ENCODE assay signal across 22 cellular contexts in the genomic region with DNA sequence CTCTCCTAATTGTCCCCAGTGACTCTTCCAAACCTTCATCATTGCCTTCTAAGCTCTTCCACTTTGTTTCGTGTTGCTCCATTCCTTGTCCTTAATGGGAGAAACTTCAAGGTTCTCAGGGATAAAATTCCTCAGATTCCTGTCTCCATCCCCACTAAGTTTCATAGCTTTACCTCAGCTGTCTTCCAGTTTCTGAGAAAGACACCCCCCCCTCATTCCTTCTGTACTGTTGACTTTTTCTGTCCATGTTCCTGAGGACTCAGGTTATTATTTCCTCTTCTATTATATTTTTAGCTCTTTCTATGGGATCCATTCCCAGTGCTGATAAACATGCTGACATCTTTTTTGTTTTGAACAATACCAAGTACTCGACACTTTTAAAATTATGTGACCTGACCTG.
DNase-seq lines count a peak whose midpoint lies in the region; FAIRE-seq and TF ChIP-seq lines count a peak whose summit lies in the region.
"Had no signal": no experiment of that assay in that cellular context is flagged by ENCODE, and none has a peak within 500 bp of the region (broad histone marks: within the 10 kb centered on the region; RNA-seq: fewer than 3 reads in every experiment).

No MANE protein-coding gene starts in this region.

- POLR2A ChIA-PET in AG04449 (lab: Yijun Ruan, JAX) = interaction anchor here (1.4 kb wide), 1 partner anchor 104 kb away, joined by 3 read pairs; no protein-coding TSS in a partner anchor

- no peak for FAIRE-seq in urothelium cell line (lab: Jason Lieb, UNC)
- FAIRE-seq: D721Med, GM12892 had no signal

- no peak overlapping the region for H2BK5ac ChIP-seq in mesendoderm (ENCODE audit: low read length)

- no peak overlapping the region for H3K9ac ChIP-seq in mesendoderm (ENCODE audit: low read length)
- H3K9ac ChIP-seq: BLaER1 treated with 17β-estradiol and CSF1 and Interleukin-3, amounts not matched to agents 10 nM and 100 nM had no signal

- no peak overlapping the region for H4K8ac ChIP-seq in mesendoderm (ENCODE audit: low read depth, low read length)

- no peaks in the 10 kb centered on the region for H3K36me3 ChIP-seq in mesendoderm (ENCODE audit: control insufficient read depth, insufficient read depth, low read length)
- H3K36me3 ChIP-seq: BLaER1 treated with 17β-estradiol and CSF1 and Interleukin-3, amounts not matched to agents 10 nM and 100 nM; Peyer's patch had no signal

- peak; percentile 49 for DNase-seq in AG04449 (ENCODE audit: low read depth, low spot score)
- peak; percentile 61 for DNase-seq in LHCN-M2 (ENCODE audit: low read depth)
- DNase-seq in astrocyte of the hippocampus (ENCODE audit: low read depth, low spot score) = peak; percentile 49
- DNase-seq in mesendoderm = peak; percentile 42
- DNase-seq in A172 (ENCODE audit: low spot score) = no peak
- DNase-seq in DMS153 treated with DMSO at 0.1 percent for 48 hours (lab: John Stamatoyannopoulos, UW; ENCODE audit: unreplicated experiment) = no peak
- DNase-seq in urothelium cell line (ENCODE audit: low spot score) = no peak
- no peak for DNase-seq in caudate nucleus (lab: John Stamatoyannopoulos, UW)
- DNase-seq: CD8-positive, alpha-beta memory T cell; DMS79 treated with DMSO at 0.1 percent for 48 hours; GDM1; KG1; NCI-H1048; NCI-H146; NCI-H2081; NCI-H510A treated with DMSO at 0.1 percent for 48 hours; Peyer's patch; SHP77 treated with DMSO at 0.1 percent for 48 hours had no signal

- no peak overlapping the region for H2AK5ac ChIP-seq in mesendoderm (ENCODE audit: low read length)

- H2BK120ac ChIP-seq in mesendoderm (ENCODE audit: low read depth, low read length) = no peak overlapping the region

- no peak for TF ChIP-seq CTCF in AG04449 (IDR thresholded peaks at IDR 0.05; ENCODE audit: insufficient read depth, low read length, missing control alignments)

- no peak overlapping the region for H3K23ac ChIP-seq in mesendoderm (ENCODE audit: low read length)

- H3K79me1 ChIP-seq in mesendoderm (ENCODE audit: low read length) = no peaks in the 10 kb centered on the region

- H3K4me3 ChIP-seq in AG04449 (ENCODE audit: low read depth, low read length) (no peak overlapping the region), mesendoderm (ENCODE audit: low read length) (no peak overlapping the region)
- H3K4me3 ChIP-seq: BLaER1 treated with 17β-estradiol and CSF1 and Interleukin-3, amounts not matched to agents 10 nM and 100 nM; Peyer's patch had no signal

- no peak overlapping the region for H3K4ac ChIP-seq in mesendoderm (ENCODE audit: low read depth, low read length)

- H3K79me2 ChIP-seq in mesendoderm (ENCODE audit: control insufficient read depth, insufficient read depth, low read length) = no peaks in the 10 kb centered on the region

- no peak overlapping the region for H3K4me2 ChIP-seq in mesendoderm (ENCODE audit: low read length)
- H3K4me2 ChIP-seq: BLaER1 treated with 17β-estradiol and CSF1 and Interleukin-3, amounts not matched to agents 10 nM and 100 nM had no signal

- no peaks in the 10 kb centered on the region for H3K4me1 ChIP-seq in mesendoderm (ENCODE audit: control insufficient read depth, low read depth, low read length)
- H3K4me1 ChIP-seq: Peyer's patch had no signal

- CTCF ChIA-PET in AG04449 (lab: Yijun Ruan, JAX) = interaction anchor here (1.2 to 1.8 kb wide), 4 partner anchors 17 to 332 kb away, joined by 3 to 8 read pairs (median 6); no protein-coding TSS in a partner anchor

- no peaks in the 10 kb centered on the region for H3K27me3 ChIP-seq in mesendoderm (ENCODE audit: insufficient read depth, low read length, poor library complexity)
- H3K27me3 ChIP-seq: BLaER1 treated with 17β-estradiol and CSF1 and Interleukin-3, amounts not matched to agents 10 nM and 100 nM; Peyer's patch had no signal

- H4K5ac ChIP-seq in mesendoderm (ENCODE audit: low read length) = no peak overlapping the region

- WGBS in mesendoderm (ENCODE audit: extremely low coverage, insufficient coverage, low lambda C conversion rate) = no CpG with 5 or more reads among the region's 2 CpGs

- no peak overlapping the region for H3K18ac ChIP-seq in mesendoderm (ENCODE audit: low read length)

- no peak overlapping the region for H2BK15ac ChIP-seq in mesendoderm (replicated peaks; ENCODE audit: low read depth)

- H3K27ac ChIP-seq in mesendoderm (ENCODE audit: low read depth, low read length) (no peak overlapping the region), caudate nucleus (ENCODE audit: low read depth, low read length) (no peak overlapping the region)
- H3K27ac ChIP-seq: 22Rv1; BLaER1 treated with 17β-estradiol and CSF1 and Interleukin-3, amounts not matched to agents 10 nM and 100 nM; Peyer's patch had no signal

- H3K56ac ChIP-seq in mesendoderm (ENCODE audit: low read length) = no peak overlapping the region

Comparison
In these comparisons a context has a peak if more than half of its experiments do, and no peak if none do; other contexts are left out.
1. DNase-seq: peak in AG04449 (single experiment), LHCN-M2 (single experiment), astrocyte of the hippocampus (single experiment) and mesendoderm (single experiment); none in A172 (single experiment), DMS153 treated with DMSO at 0.1 percent for 48 hours (single experiment), urothelium cell line (single experiment) and caudate nucleus (0 of 61).